In genomic region chr11:69799582-69799981, GRCh38 we compare ENCODE assay signal across 1 cellular context.
TF ChIP-seq lines count a peak whose summit lies in the region.

No MANE protein-coding gene starts in this region.

TF ChIP-seq in K562, 482 proteins besides CTCF, POLR2A, EP300 and RAD21 (continued from another document):
- TF ChIP-seq, protein P1, sequence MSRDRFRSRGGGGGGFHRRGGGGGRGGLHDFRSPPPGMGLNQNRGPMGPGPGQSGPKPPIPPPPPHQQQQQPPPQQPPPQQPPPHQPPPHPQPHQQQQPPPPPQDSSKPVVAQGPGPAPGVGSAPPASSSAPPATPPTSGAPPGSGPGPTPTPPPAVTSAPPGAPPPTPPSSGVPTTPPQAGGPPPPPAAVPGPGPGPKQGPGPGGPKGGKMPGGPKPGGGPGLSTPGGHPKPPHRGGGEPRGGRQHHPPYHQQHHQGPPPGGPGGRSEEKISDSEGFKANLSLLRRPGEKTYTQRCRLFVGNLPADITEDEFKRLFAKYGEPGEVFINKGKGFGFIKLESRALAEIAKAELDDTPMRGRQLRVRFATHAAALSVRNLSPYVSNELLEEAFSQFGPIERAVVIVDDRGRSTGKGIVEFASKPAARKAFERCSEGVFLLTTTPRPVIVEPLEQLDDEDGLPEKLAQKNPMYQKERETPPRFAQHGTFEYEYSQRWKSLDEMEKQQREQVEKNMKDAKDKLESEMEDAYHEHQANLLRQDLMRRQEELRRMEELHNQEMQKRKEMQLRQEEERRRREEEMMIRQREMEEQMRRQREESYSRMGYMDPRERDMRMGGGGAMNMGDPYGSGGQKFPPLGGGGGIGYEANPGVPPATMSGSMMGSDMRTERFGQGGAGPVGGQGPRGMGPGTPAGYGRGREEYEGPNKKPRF (IDR thresholded peaks at IDR 0.05; ENCODE audit: low read depth, low read length) = no peak
- TF ChIP-seq CTBP1 (IDR thresholded peaks at IDR 0.05; ENCODE audit: borderline replicate concordance) (0 out of 2 replicates have a peak, but pooled peaks have one; percentile 33), ETV6 (IDR thresholded peaks at IDR 0.05; ENCODE audit: borderline replicate concordance in 1 of 2, low read depth in 2 of 2, low read length in 1 of 2) (no peak), ETV6 (CRISPR knock-in tag; IDR thresholded peaks at IDR 0.05; ENCODE audit: borderline replicate concordance) (no peak), ESRRA (IDR thresholded peaks at IDR 0.05; ENCODE audit: borderline replicate concordance, low read depth) (peak; percentile 93), ARID2 (IDR thresholded peaks at IDR 0.05) (no peak), SIX5 (IDR thresholded peaks at IDR 0.05; ENCODE audit: borderline replicate concordance in 1 of 2, insufficient read depth in 1 of 2, low read depth in 1 of 2, low read length in 2 of 2) (peak; percentile 83 to 85), NR2C1 (IDR thresholded peaks at IDR 0.05) (peak; percentile 79), NR2C1 (tag; IDR thresholded peaks at IDR 0.05) (peak; percentile 78), CBFA2T2 (conservative IDR thresholded peaks at IDR 0.05) (peak; percentile 49), NFYB (IDR thresholded peaks at IDR 0.05; ENCODE audit: extremely low read depth, insufficient read length) (peak; percentile 26), L3MBTL2 (IDR thresholded peaks at IDR 0.05) (0 out of 2 replicates have a peak, but pooled peaks have one; percentile 22), AFF1 (IDR thresholded peaks at IDR 0.05; ENCODE audit: low read depth in 1 of 2, partially characterized antibody in 2 of 2) (peak in 1 of 2 experiments; percentile 55), ATF1 (CRISPR knock-in tag; IDR thresholded peaks at IDR 0.05) (no peak), ATF1 (tag; IDR thresholded peaks at IDR 0.05) (peak; percentile 33; the same call in 1 of the 2 replicates), IRF2 (CRISPR knock-in tag; IDR thresholded peaks at IDR 0.05) (no peak), RNF2 (IDR thresholded peaks at IDR 0.05) (no peak), HLTF (IDR thresholded peaks at IDR 0.05) (0 out of 2 replicates have a peak, but pooled peaks have one; percentile 44), SP2 (IDR thresholded peaks at IDR 0.05; ENCODE audit: extremely low read depth, low read depth, low read length, poor library complexity, severe bottlenecking) (no peak), GATA2 (CRISPR knock-in tag; IDR thresholded peaks at IDR 0.05) (no peak), SMARCA5 (IDR thresholded peaks at IDR 0.05) (0 out of 2 replicates have a peak, but pooled peaks have one; percentile 18), ZBTB17 (CRISPR knock-in tag; IDR thresholded peaks at IDR 0.05) (no peak), FOS (IDR thresholded peaks at IDR 0.05; ENCODE audit: extremely low read depth, insufficient read length) (peak; percentile 13), USF2 (CRISPR knock-in tag; IDR thresholded peaks at IDR 0.05) (peak; percentile 98), MBD2 (IDR thresholded peaks at IDR 0.05; ENCODE audit: borderline replicate concordance, low read depth) (peak; percentile 70; the same call in 1 of the 2 replicates), RBM25 (IDR thresholded peaks at IDR 0.05; ENCODE audit: low read depth, low read length, severe bottlenecking) (peak; percentile 94), CREB3L1 (IDR thresholded peaks at IDR 0.05; ENCODE audit: borderline replicate concordance, low read depth) (peak; percentile 43; the same call in 1 of the 2 replicates)
TF ChIP-seq in K562: peak in this region for 23.
